ENCODE assay signal across 28 cellular contexts in the genomic region with DNA sequence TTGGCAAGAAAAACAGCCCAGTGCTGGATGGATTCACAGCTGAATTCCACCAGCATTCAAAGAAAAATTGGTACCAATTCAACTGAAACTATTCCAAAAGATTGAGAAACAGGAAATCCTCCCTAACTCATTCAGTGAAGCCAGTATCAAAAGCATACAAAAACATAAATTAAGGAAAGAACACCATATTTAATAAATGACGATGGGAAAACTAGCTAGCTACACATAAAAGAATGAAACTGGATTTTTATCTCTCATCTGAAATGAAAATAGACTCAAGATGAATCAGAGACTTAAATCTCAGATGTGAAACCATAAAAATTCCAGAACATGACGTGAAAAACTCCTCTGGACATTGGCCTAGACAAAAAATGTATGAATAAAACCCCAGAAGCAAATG.
DNase-seq lines count a peak whose midpoint lies in the region; ATAC-seq, FAIRE-seq and TF ChIP-seq lines count a peak whose summit lies in the region.
"Had no signal": no experiment of that assay in that cellular context is flagged by ENCODE, and none has a peak within 500 bp of the region (broad histone marks: within the 10 kb centered on the region; RNA-seq: fewer than 3 reads in every experiment).

No MANE protein-coding gene starts in this region.

- FAIRE-seq in RCC 7860 (lab: Jason Lieb, UNC), result peak; percentile 89

- no peak overlapping the region for H3K4me3 ChIP-seq in fibroblast of mammary gland (ENCODE audit: control insufficient read depth, low read depth, low read length)
- H3K4me3 ChIP-seq: Peyer's patch, SJSA1, upper lobe of left lung had no signal

- ATAC-seq in omental fat pad (ENCODE audit: low FRiP score) (peak; percentile 51), GM19328 (IDR thresholded peaks at IDR 0.05; ENCODE audit: unreplicated experiment) (no peak)
- ATAC-seq: activated naive CD8-positive, alpha-beta T cell treated with anti-CD3 and anti-CD28 coated beads, Interleukin-2, amount 50 U/mL, for 24 hours; activated T-cell treated with anti-CD3 and anti-CD28 coated beads, Interleukin-2, amount 50 U/mL, for 72 hours; HCT116; sciatic nerve; stimulated activated effector memory CD8-positive, alpha-beta T cell treated with anti-CD3 and anti-CD28 coated beads, Interleukin-12 subunit alpha, Interleukin-12 subunit beta, amount 100 ng/mL, for 72 hours had no signal

- DNase-seq in GM03348 (ENCODE audit: low spot score) (peak; percentile 2), RCC 7860 (ENCODE audit: low spot score) (peak; percentile 59), fibroblast of mammary gland (ENCODE audit: low read depth) (peak; percentile 65), omental fat pad (ENCODE audit: low spot score) (no peak), NCI-H510A (lab: John Stamatoyannopoulos, UW) (no peak), GM19240 (ENCODE audit: insufficient read length, low spot score) (no peak), GM10266 (ENCODE audit: extremely low spot score) (no peak)
- DNase-seq: activated naive CD4-positive, alpha-beta T cell; activated naive CD8-positive, alpha-beta T cell treated with anti-CD3 and anti-CD28 coated beads, Interleukin-2, amount 50 U/mL, for 24 hours; activated T-cell treated with anti-CD3 and anti-CD28 coated beads, Interleukin-2, amount 50 U/mL, for 72 hours; C1 segment of cervical spinal cord; COR-L47; DMS53; Kasumi-1; MV-4-11; NCI-H146; NCI-H2107; NCI-H345; NCI-H774; Peyer's patch; stimulated activated CD4-positive, alpha-beta T cell treated with anti-CD3 and anti-CD28 coated beads, Interleukin-15, amount 100 ng/mL, for 24 hours; substantia nigra; upper lobe of left lung had no signal

- TF ChIP-seq CTCF in fibroblast of mammary gland (conservative IDR thresholded peaks at IDR 0.05; ENCODE audit: control insufficient read depth, insufficient read depth, low read depth, low read length) (no peak), omental fat pad (IDR thresholded peaks at IDR 0.05) (no peak), GM10266 (IDR thresholded peaks at IDR 0.05; ENCODE audit: control insufficient read depth, insufficient read depth, low read depth, missing control alignments) (no peak)

Comparison
In these comparisons a context has a peak if more than half of its experiments do, and no peak if none do; other contexts are left out.
1. DNase-seq: peak in GM03348 (single experiment), RCC 7860 (single experiment) and fibroblast of mammary gland (single experiment); none in omental fat pad (single experiment), NCI-H510A (single experiment), GM19240 (single experiment) and GM10266 (single experiment).